14 cellular contexts compared by ENCODE assay signal in genomic region chr6:93176070-93176469, GRCh38.
DNase-seq lines count a peak whose midpoint lies in the region; ATAC-seq and TF ChIP-seq lines count a peak whose summit lies in the region.
"Had no signal": no experiment of that assay in that cellular context is flagged by ENCODE, and none has a peak within 500 bp of the region (broad histone marks: within the 10 kb centered on the region; RNA-seq: fewer than 3 reads in every experiment).

No MANE protein-coding gene starts in this region.

- TF ChIP-seq CTCF in GM23338 (conservative IDR thresholded peaks at IDR 0.05; ENCODE audit: low read depth in 2 of 2) (no peak), upper lobe of left lung (IDR thresholded peaks at IDR 0.05) (no peak), mesothelial cell of epicardium (IDR thresholded peaks at IDR 0.05; ENCODE audit: unreplicated experiment) (no peak)

- H3K9me3 Mint-ChIP-seq in GM23338 (no peaks in the 10 kb centered on the region), mesothelial cell of epicardium (no peaks in the 10 kb centered on the region)

- ATAC-seq in GM18907 (IDR thresholded peaks at IDR 0.05; ENCODE audit: unreplicated experiment): peak; percentile 71
- no peak for ATAC-seq in GM23338
- ATAC-seq in HG03432 (IDR thresholded peaks at IDR 0.05; ENCODE audit: unreplicated experiment): peak; percentile 94
- no peak for ATAC-seq in upper lobe of left lung (ENCODE audit: low FRiP score in 2 of 2)
- ATAC-seq: activated CD4-positive, CD25-positive, alpha-beta regulatory T cell treated with anti-CD3 and anti-CD28 coated beads, Interleukin-2, amount 50 U/mL, for 24 hours; foreskin keratinocyte had no signal

- H3K9me3 ChIP-seq in mesodermal cell (ENCODE audit: control insufficient read depth, low read length) (no peaks in the 10 kb centered on the region), upper lobe of left lung (no peaks in the 10 kb centered on the region)

- H4K20me1 ChIP-seq in GM23338 (replicated peaks; ENCODE audit: insufficient read depth): no peaks in the 10 kb centered on the region

- no peak for TF ChIP-seq EP300 in upper lobe of left lung (IDR thresholded peaks at IDR 0.05)

- no peaks in the 10 kb centered on the region for H3K27me3 ChIP-seq in GM23338 (ENCODE audit: insufficient read depth)
- H3K27me3 ChIP-seq in upper lobe of left lung: no peaks in the 10 kb centered on the region
- H3K27me3 ChIP-seq: foreskin keratinocyte had no signal

- DNase-seq in GM23338 (ENCODE audit: low spot score) (peak; percentile 3), upper lobe of left lung (no peak), mesothelial cell of epicardium (ENCODE audit: low spot score in 2 of 2, unreplicated experiment in 2 of 2) (no peak), NCI-H345 (lab: John Stamatoyannopoulos, UW) (no peak), NCI-H82 treated with DMSO at 0.1 percent for 48 hours (lab: John Stamatoyannopoulos, UW; ENCODE audit: unreplicated experiment) (no peak)
- DNase-seq: foreskin keratinocyte had no signal

- H3K36me3 Mint-ChIP-seq in GM23338 (ENCODE audit: low read depth) (no peaks in the 10 kb centered on the region), mesothelial cell of epicardium (no peaks in the 10 kb centered on the region)
- H3K36me3 Mint-ChIP-seq: activated naive CD4-positive, alpha-beta T cell treated with anti-CD3 and anti-CD28 coated beads, Interleukin-2, amount 50 U/mL, for 24 hours had no signal

- H3K27me3 Mint-ChIP-seq in GM23338 (ENCODE audit: insufficient read depth, low read depth, poor library complexity) (no peaks in the 10 kb centered on the region), mesothelial cell of epicardium (ENCODE audit: low read depth) (no peaks in the 10 kb centered on the region)
- H3K27me3 Mint-ChIP-seq: activated naive CD4-positive, alpha-beta T cell treated with anti-CD3 and anti-CD28 coated beads, Interleukin-2, amount 50 U/mL, for 24 hours had no signal

- H3K4me3 Mint-ChIP-seq in GM23338 (no peak overlapping the region), mesothelial cell of epicardium (no peak overlapping the region)
- H3K4me3 Mint-ChIP-seq: activated naive CD4-positive, alpha-beta T cell treated with anti-CD3 and anti-CD28 coated beads, Interleukin-2, amount 50 U/mL, for 24 hours had no signal

- H3K4me1 Mint-ChIP-seq in GM23338: peaks cover 15% of the 10 kb centered on the region
- H3K4me1 Mint-ChIP-seq in mesothelial cell of epicardium: peaks cover 8% of the 10 kb centered on the region
- H3K4me1 Mint-ChIP-seq: activated naive CD4-positive, alpha-beta T cell treated with anti-CD3 and anti-CD28 coated beads, Interleukin-2, amount 50 U/mL, for 24 hours had no signal

- H3K4me3 ChIP-seq in GM23338: no peak overlapping the region
- no peak overlapping the region for H3K4me3 ChIP-seq in mesodermal cell (ENCODE audit: extremely low read depth, insufficient read depth, low read length, poor library complexity, severe bottlenecking)
- H3K4me3 ChIP-seq in upper lobe of left lung: no peak overlapping the region
- H3K4me3 ChIP-seq: coronary artery, lung had no signal

- H3K36me3 ChIP-seq in GM23338 (ENCODE audit: insufficient read depth): no peaks in the 10 kb centered on the region
- no peaks in the 10 kb centered on the region for H3K36me3 ChIP-seq in mesodermal cell (ENCODE audit: control insufficient read depth, insufficient read depth, low read length)
- H3K36me3 ChIP-seq in upper lobe of left lung: no peaks in the 10 kb centered on the region

- TF ChIP-seq POLR2A in upper lobe of left lung (IDR thresholded peaks at IDR 0.05): no peak

- H2AFZ ChIP-seq in GM23338: peak overlapping the region; percentile 28; the same call in 1 of the 2 replicates

- H3K79me2 ChIP-seq in GM23338 (replicated peaks; ENCODE audit: insufficient read depth): no peaks in the 10 kb centered on the region

- H3F3A ChIP-seq in GM23338 (replicated peaks; ENCODE audit: low read depth): no peaks in the 10 kb centered on the region

- WGBS in mesodermal cell (ENCODE audit: insufficient coverage in 2 of 2), 2 experiments: no CpG with 5 or more reads among the region's 1 CpG
- WGBS in upper lobe of left lung, 2 donors: 70 to 79% methylated on average over 1 of the region's 1 CpG

- H3K27ac Mint-ChIP-seq in GM23338 (no peak overlapping the region), mesothelial cell of epicardium (no peak overlapping the region)
- H3K27ac Mint-ChIP-seq: activated naive CD4-positive, alpha-beta T cell treated with anti-CD3 and anti-CD28 coated beads, Interleukin-2, amount 50 U/mL, for 24 hours had no signal

- no peak overlapping the region; the same call in 1 of the 2 replicates for H3K4me2 ChIP-seq in GM23338

- peaks cover 24% of the 10 kb centered on the region for H3K4me1 ChIP-seq in GM23338 (ENCODE audit: insufficient read depth)
- peaks cover 16% of the 10 kb centered on the region for H3K4me1 ChIP-seq in mesodermal cell (ENCODE audit: control insufficient read depth, insufficient read depth, low read length, poor library complexity, severe bottlenecking)
- no peaks in the 10 kb centered on the region for H3K4me1 ChIP-seq in upper lobe of left lung
- H3K4me1 ChIP-seq: foreskin keratinocyte had no signal

- H3K9me2 ChIP-seq in GM23338 (ENCODE audit: insufficient read depth): no peaks in the 10 kb centered on the region; the same call in 1 of the 2 replicates

- H3K27ac ChIP-seq in GM23338 (ENCODE audit: low read depth) (no peak overlapping the region), mesodermal cell (ENCODE audit: low read depth, low read length, severe bottlenecking) (peak overlapping the region; percentile 67), upper lobe of left lung (no peak overlapping the region)
- H3K27ac ChIP-seq: coronary artery, foreskin keratinocyte, RWPE1 had no signal

TF ChIP-seq in GM23338, 12 proteins besides CTCF, POLR2A, EP300 and RAD21:
- no peak for TF ChIP-seq ZNF114 (CRISPR knock-in tag; IDR thresholded peaks at IDR 0.05)
TF ChIP-seq in GM23338: peak in this region for 0.

Comparison
In these comparisons a context has a peak if more than half of its experiments do, and no peak if none do; other contexts are left out.
1. ATAC-seq: peak in GM18907 (single experiment) and HG03432 (single experiment); none in GM23338 (single experiment) and upper lobe of left lung (0 of 2).